1 cellular context compared by ENCODE assay signal in genomic region chr3:158847466-158847849, GRCh38.
TF ChIP-seq lines count a peak whose summit lies in the region.

No MANE protein-coding gene starts in this region.

TF ChIP-seq in WTC11, 78 proteins besides CTCF, POLR2A, EP300 and RAD21 (continued from another document):
- no peak for TF ChIP-seq ZMAT4 (CRISPR knock-in tag; IDR thresholded peaks at IDR 0.05)
